1 cellular context compared by ENCODE assay signal in the genomic region with DNA sequence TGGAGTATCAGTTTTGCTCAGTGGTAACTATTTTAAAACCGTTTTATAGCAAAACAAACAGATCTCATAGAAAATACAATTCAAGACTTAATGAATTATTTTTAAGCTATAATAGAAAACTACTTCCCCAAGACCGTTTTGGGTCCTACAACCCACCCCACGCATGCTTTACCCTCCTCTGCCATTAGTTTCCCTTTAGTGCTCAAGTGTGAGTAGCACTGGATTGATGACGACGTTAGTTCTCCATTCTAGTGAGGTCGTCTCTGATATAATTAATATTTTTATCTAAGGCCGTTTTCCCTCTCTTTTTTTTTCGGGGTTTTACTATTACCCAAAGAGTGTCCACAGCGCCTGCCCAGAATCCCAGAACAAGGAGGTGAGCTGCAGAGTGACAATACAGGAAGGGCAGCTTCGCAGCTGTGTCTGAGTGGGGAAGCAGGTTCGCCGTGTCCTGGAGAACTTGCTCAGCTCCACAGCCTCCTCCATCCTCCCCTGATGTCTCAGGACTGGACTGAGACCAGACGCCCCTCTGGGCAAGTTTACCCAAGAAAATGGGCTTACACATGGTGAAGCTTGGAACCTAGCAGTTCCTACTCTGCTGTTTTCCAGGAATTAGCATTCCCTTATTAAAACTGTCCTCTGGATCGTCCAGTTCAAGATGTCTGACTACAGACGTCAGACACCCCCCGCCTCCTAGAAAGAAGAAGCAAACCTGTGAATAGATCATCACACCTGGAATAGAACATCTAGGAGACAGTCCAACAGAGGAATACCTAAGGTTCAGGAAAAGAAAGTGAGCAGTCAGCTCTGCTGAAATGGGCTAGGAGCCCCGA.
TF ChIP-seq lines count a peak whose summit lies in the region.

No MANE protein-coding gene starts in this region.

TF ChIP-seq in WTC11, 78 proteins besides CTCF, POLR2A, EP300 and RAD21 (continued from another document):
- TF ChIP-seq, protein P1, sequence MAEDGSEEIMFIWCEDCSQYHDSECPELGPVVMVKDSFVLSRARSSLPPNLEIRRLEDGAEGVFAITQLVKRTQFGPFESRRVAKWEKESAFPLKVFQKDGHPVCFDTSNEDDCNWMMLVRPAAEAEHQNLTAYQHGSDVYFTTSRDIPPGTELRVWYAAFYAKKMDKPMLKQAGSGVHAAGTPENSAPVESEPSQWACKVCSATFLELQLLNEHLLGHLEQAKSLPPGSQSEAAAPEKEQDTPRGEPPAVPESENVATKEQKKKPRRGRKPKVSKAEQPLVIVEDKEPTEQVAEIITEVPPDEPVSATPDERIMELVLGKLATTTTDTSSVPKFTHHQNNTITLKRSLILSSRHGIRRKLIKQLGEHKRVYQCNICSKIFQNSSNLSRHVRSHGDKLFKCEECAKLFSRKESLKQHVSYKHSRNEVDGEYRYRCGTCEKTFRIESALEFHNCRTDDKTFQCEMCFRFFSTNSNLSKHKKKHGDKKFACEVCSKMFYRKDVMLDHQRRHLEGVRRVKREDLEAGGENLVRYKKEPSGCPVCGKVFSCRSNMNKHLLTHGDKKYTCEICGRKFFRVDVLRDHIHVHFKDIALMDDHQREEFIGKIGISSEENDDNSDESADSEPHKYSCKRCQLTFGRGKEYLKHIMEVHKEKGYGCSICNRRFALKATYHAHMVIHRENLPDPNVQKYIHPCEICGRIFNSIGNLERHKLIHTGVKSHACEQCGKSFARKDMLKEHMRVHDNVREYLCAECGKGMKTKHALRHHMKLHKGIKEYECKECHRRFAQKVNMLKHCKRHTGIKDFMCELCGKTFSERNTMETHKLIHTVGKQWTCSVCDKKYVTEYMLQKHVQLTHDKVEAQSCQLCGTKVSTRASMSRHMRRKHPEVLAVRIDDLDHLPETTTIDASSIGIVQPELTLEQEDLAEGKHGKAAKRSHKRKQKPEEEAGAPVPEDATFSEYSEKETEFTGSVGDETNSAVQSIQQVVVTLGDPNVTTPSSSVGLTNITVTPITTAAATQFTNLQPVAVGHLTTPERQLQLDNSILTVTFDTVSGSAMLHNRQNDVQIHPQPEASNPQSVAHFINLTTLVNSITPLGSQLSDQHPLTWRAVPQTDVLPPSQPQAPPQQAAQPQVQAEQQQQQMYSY (CRISPR knock-in tag; IDR thresholded peaks at IDR 0.05): no peak
- TF ChIP-seq RELA (CRISPR knock-in tag; IDR thresholded peaks at IDR 0.05; ENCODE audit: borderline replicate concordance): no peak
- TF ChIP-seq, protein P2, sequence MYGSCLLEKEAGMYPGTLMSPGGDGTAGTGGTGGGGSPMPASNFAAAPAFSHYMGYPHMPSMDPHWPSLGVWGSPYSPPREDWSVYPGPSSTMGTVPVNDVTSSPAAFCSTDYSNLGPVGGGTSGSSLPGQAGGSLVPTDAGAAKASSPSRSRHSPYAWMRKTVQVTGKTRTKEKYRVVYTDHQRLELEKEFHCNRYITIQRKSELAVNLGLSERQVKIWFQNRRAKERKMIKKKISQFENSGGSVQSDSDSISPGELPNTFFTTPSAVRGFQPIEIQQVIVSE (CRISPR knock-in tag; IDR thresholded peaks at IDR 0.05; ENCODE audit: borderline replicate concordance): no peak
- no peak for TF ChIP-seq JUN (CRISPR knock-in tag; IDR thresholded peaks at IDR 0.05)
- no peak for TF ChIP-seq SMAD3 (CRISPR knock-in tag; IDR thresholded peaks at IDR 0.05; ENCODE audit: borderline replicate concordance)
- TF ChIP-seq, protein P3, sequence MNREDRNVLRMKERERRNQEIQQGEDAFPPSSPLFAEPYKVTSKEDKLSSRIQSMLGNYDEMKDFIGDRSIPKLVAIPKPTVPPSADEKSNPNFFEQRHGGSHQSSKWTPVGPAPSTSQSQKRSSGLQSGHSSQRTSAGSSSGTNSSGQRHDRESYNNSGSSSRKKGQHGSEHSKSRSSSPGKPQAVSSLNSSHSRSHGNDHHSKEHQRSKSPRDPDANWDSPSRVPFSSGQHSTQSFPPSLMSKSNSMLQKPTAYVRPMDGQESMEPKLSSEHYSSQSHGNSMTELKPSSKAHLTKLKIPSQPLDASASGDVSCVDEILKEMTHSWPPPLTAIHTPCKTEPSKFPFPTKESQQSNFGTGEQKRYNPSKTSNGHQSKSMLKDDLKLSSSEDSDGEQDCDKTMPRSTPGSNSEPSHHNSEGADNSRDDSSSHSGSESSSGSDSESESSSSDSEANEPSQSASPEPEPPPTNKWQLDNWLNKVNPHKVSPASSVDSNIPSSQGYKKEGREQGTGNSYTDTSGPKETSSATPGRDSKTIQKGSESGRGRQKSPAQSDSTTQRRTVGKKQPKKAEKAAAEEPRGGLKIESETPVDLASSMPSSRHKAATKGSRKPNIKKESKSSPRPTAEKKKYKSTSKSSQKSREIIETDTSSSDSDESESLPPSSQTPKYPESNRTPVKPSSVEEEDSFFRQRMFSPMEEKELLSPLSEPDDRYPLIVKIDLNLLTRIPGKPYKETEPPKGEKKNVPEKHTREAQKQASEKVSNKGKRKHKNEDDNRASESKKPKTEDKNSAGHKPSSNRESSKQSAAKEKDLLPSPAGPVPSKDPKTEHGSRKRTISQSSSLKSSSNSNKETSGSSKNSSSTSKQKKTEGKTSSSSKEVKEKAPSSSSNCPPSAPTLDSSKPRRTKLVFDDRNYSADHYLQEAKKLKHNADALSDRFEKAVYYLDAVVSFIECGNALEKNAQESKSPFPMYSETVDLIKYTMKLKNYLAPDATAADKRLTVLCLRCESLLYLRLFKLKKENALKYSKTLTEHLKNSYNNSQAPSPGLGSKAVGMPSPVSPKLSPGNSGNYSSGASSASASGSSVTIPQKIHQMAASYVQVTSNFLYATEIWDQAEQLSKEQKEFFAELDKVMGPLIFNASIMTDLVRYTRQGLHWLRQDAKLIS (CRISPR knock-in tag; IDR thresholded peaks at IDR 0.05; ENCODE audit: borderline replicate concordance): no peak
- TF ChIP-seq ZNF416 (CRISPR knock-in tag; IDR thresholded peaks at IDR 0.05): no peak
- no peak for TF ChIP-seq FOXP1 (CRISPR knock-in tag; IDR thresholded peaks at IDR 0.05; ENCODE audit: borderline replicate concordance)
